In the genomic region with DNA sequence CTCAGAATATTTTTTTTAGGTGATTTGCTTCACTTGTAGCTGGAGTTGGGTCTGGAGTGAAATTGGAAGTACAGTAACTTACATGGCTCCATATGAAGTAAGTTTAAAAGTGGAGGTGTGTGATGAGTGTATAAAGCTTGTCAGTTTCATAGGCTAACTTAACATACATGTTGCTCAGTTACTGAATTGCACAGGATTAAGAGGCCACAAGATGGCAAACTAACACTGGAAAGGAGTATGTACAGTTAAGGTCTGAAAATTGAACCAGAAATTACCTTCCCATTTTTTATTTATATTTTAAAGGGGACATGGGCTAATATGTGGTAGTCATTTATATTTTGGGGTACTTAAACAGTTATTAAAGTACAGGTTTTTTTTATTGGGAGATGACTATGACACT, we compare ENCODE assay signal across 11 cellular contexts. TPM values are rescaled to one million over a fixed set of nuclear protein-coding genes. Genes with fewer than 3 reads are reported as not detected.
A peak's percentile ranks its signal among the peaks of the same experiment; 100 is the strongest.
DNase-seq lines count a peak whose midpoint lies in the region; ATAC-seq and TF ChIP-seq lines count a peak whose summit lies in the region.
"Had no signal": no experiment of that assay in that cellular context is flagged by ENCODE, and none has a peak within 500 bp of the region (broad histone marks: within the 10 kb centered on the region; RNA-seq: fewer than 3 reads in every experiment).

No MANE protein-coding gene starts in this region.

- no peak overlapping the region for H3K27ac ChIP-seq in osteoblast (ENCODE audit: low read depth, low read length)
- H3K27ac ChIP-seq: right lobe of liver had no signal

- TF ChIP-seq CTCF in osteoblast (IDR thresholded peaks at IDR 0.05; ENCODE audit: extremely low read depth, low read depth, low read length), result peak; percentile 47

- no peaks in the 10 kb centered on the region for H3K27me3 ChIP-seq in osteoblast (ENCODE audit: insufficient read depth, low read length)
- H3K27me3 ChIP-seq: MG63, right lobe of liver had no signal

- no peaks in the 10 kb centered on the region for H3K9me3 ChIP-seq in osteoblast (ENCODE audit: low read depth, low read length)
- H3K9me3 ChIP-seq: MG63, right lobe of liver had no signal

- H2AFZ ChIP-seq in osteoblast (ENCODE audit: low read length), result no peak overlapping the region

- no peak overlapping the region for H3K4me2 ChIP-seq in osteoblast (ENCODE audit: insufficient read depth, low read length)

- no peak for ATAC-seq in HG02642 (IDR thresholded peaks at IDR 0.05; ENCODE audit: poor library complexity, unreplicated experiment)

- peaks cover 7% of the 10 kb centered on the region for H3K4me1 ChIP-seq in osteoblast (ENCODE audit: insufficient read depth, low read length)
- H3K4me1 ChIP-seq: right lobe of liver had no signal

- no peak overlapping the region for H3K4me3 ChIP-seq in osteoblast (ENCODE audit: insufficient read depth, low read length)
- H3K4me3 ChIP-seq: MG63, right lobe of liver had no signal

- no peaks in the 10 kb centered on the region for H3K79me2 ChIP-seq in osteoblast (ENCODE audit: insufficient read depth, low read length)

- DNase-seq in NCI-H524 (lab: John Stamatoyannopoulos, UW), result peak; percentile 31 to 45
- no peak for DNase-seq in NCI-H524 treated with DMSO at 0.1 percent for 48 hours (lab: John Stamatoyannopoulos, UW)
- peak; percentile 26 for DNase-seq in NCI-H1105 (lab: John Stamatoyannopoulos, UW)
- peak; percentile 10 for DNase-seq in amniotic epithelial cell (ENCODE audit: low read depth)
- DNase-seq in osteoblast (ENCODE audit: insufficient read length, low spot score, missing footprints), result no peak
- no peak for DNase-seq in activated CD8-positive, alpha-beta memory T cell treated with anti-CD3 and anti-CD28 coated beads, Interleukin-2, amount 50 U/mL, for 48 hours
- DNase-seq in stimulated activated naive CD4-positive, alpha-beta T cell (lab: John Stamatoyannopoulos, UW), result no peak
- DNase-seq: MG63, right lobe of liver had no signal

- H4K20me1 ChIP-seq in osteoblast (ENCODE audit: insufficient read depth, low read length), result peaks cover 4% of the 10 kb centered on the region

- no peaks in the 10 kb centered on the region for H3K36me3 ChIP-seq in osteoblast (ENCODE audit: insufficient read depth, low read length)
- H3K36me3 ChIP-seq: MG63, right lobe of liver had no signal

RNA-seq across cellular contexts. Expression of a gene that starts 45.3 kb away (rescaled TPM):
- 6.2 and 6.5 TPM in 2 replicates for total RNA-seq in osteoblast

RNA-seq across cellular contexts. Expression of a gene that starts 52.0 kb away (rescaled TPM):
- total RNA-seq in osteoblast, result not detected in 2 replicates
- total RNA-seq: CD4-positive, CD25-positive, alpha-beta regulatory T cell; right lobe of liver had no signal

Comparison
In these comparisons a context has a peak if more than half of its experiments do, and no peak if none do; other contexts are left out.
1. DNase-seq: peak in NCI-H524 (2 of 2), NCI-H1105 (single experiment) and amniotic epithelial cell (single experiment); none in NCI-H524 treated with DMSO at 0.1 percent for 48 hours (single experiment), osteoblast (single experiment), activated CD8-positive, alpha-beta memory T cell treated with anti-CD3 and anti-CD28 coated beads, Interleukin-2, amount 50 U/mL, for 48 hours (single experiment) and stimulated activated naive CD4-positive, alpha-beta T cell (0 of 6).